Comparison of ENCODE assay signal across 1 cellular context in the genomic region with DNA sequence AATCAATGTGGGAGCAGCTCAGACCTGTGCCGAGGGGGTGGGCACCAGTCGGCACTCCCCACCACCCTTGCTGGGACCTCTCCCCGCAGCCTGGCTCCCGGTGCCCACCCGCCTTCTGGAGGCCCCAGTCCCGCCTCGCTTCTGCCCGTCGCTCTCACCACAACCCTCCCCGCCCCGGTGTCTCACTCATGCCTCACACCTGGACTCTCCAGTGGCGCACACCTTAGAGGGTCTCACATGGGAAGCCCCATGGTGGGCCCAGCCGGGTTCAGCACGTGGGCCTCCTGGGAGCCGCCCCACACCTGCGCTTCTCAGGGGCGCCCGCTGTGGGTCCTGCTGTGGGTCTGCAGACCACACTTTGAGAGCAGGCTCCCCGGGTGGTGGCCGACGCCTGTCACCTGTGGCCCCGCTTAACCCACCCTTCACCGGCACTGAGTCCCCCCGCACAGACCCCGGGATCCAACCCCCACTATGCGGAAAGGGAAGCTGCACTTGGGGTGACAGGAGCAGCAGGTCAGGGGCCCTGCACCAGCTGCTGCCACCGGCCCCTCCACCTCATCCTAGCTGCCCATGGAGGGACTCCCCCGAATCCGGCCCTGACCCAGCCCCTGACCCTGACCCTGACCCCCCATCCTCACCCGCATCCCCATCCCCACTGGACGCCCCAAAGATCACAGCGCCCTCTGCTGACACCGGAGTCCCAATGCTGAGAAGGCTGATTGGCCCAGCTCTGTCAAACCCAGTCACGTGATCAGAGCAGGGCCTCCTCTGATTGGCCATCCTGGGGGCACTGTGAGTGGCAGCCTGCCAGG.
TF ChIP-seq lines count a peak whose summit lies in the region.

No MANE protein-coding gene starts in this region.

TF ChIP-seq in K562, 482 proteins besides CTCF, POLR2A, EP300 and RAD21 (continued from another document):
- TF ChIP-seq MGA (IDR thresholded peaks at IDR 0.05) (peak; percentile 39; the same call in 1 of the 2 replicates), BHLHE40 (IDR thresholded peaks at IDR 0.05; ENCODE audit: low read length) (peak; percentile 78), CTBP1 (IDR thresholded peaks at IDR 0.05; ENCODE audit: borderline replicate concordance) (peak; percentile 31; the same call in 1 of the 2 replicates), SMARCA4 (IDR thresholded peaks at IDR 0.05) (peak; percentile 30; the same call in 1 of the 2 replicates), NFRKB (IDR thresholded peaks at IDR 0.05; ENCODE audit: low read depth) (no peak), POLR2B (IDR thresholded peaks at IDR 0.05; ENCODE audit: low read depth, partially characterized antibody) (no peak), ESRRA (IDR thresholded peaks at IDR 0.05; ENCODE audit: borderline replicate concordance, low read depth) (0 out of 2 replicates have a peak, but pooled peaks have one; percentile 13), PCBP1 (IDR thresholded peaks at IDR 0.05; ENCODE audit: low read depth, low read length, poor library complexity, severe bottlenecking) (peak; percentile 25), TBL1XR1 (IDR thresholded peaks at IDR 0.05; ENCODE audit: low read length in 2 of 2) (no peak), HMGN3 (IDR thresholded peaks at IDR 0.05; ENCODE audit: borderline replicate concordance, extremely low read depth, insufficient read length, low read depth, low read length) (peak; percentile 37), TOE1 (IDR thresholded peaks at IDR 0.05; ENCODE audit: borderline replicate concordance) (peak; percentile 99), TOE1 (CRISPR knock-in tag; IDR thresholded peaks at IDR 0.05; ENCODE audit: borderline replicate concordance, low read depth) (no peak), ZBTB7A (IDR thresholded peaks at IDR 0.05; ENCODE audit: borderline replicate concordance, control insufficient read depth, low read depth, low read length) (peak; percentile 76; the same call in 1 of the 2 replicates), EGR1 (conservative IDR thresholded peaks at IDR 0.05) (no peak), USF1 (CRISPR knock-in tag; IDR thresholded peaks at IDR 0.05) (peak; percentile 97), SMC3 (conservative IDR thresholded peaks at IDR 0.05; ENCODE audit: insufficient read depth, low read depth, low read length) (peak; percentile 43; the same call in 1 of the 2 replicates), NFYB (IDR thresholded peaks at IDR 0.05; ENCODE audit: extremely low read depth, insufficient read length) (peak; percentile 97), CHCHD3 (CRISPR knock-in tag; IDR thresholded peaks at IDR 0.05) (no peak), MBD2 (IDR thresholded peaks at IDR 0.05; ENCODE audit: borderline replicate concordance, low read depth) (peak; percentile 41; the same call in 1 of the 2 replicates), CBX1 (IDR thresholded peaks at IDR 0.05; ENCODE audit: low read depth) (0 out of 2 replicates have a peak, but pooled peaks have one; percentile 40), TFE3 (CRISPR knock-in tag; IDR thresholded peaks at IDR 0.05) (peak; percentile 99), ZNF354B (CRISPR knock-in tag; IDR thresholded peaks at IDR 0.05) (no peak), CBFA2T2 (conservative IDR thresholded peaks at IDR 0.05) (peak; percentile 90), PRMT5 (CRISPR knock-in tag; IDR thresholded peaks at IDR 0.05) (no peak), SMARCE1 (IDR thresholded peaks at IDR 0.05) (0 out of 2 replicates have a peak, but pooled peaks have one; percentile 13), CC2D1A (IDR thresholded peaks at IDR 0.05) (peak; percentile 74; the same call in 1 of the 2 replicates), FOS (IDR thresholded peaks at IDR 0.05; ENCODE audit: extremely low read depth, insufficient read length) (peak; percentile 78), RCOR1 (IDR thresholded peaks at IDR 0.05; ENCODE audit: borderline replicate concordance in 1 of 2, low read depth in 2 of 2, low read length in 2 of 2) (peak in 1 of 2 experiments; percentile 46; a peak in 2 of 4 replicates), NEUROD1 (IDR thresholded peaks at IDR 0.05; ENCODE audit: borderline replicate concordance, low read depth, low read length, partially characterized antibody) (peak; percentile 35), CTCFL (IDR thresholded peaks at IDR 0.05; ENCODE audit: borderline replicate concordance, insufficient read depth, low read depth, low read length, poor library complexity, severe bottlenecking) (peak; percentile 58), MYC (IDR thresholded peaks at IDR 0.05; ENCODE audit: low read depth, low read length) (no peak), MYC (CRISPR knock-in tag; IDR thresholded peaks at IDR 0.05; ENCODE audit: borderline replicate concordance, low read depth) (no peak), DIDO1 (tag; IDR thresholded peaks at IDR 0.05; ENCODE audit: low read depth) (peak; percentile 39; the same call in 1 of the 2 replicates), NFIC (IDR thresholded peaks at IDR 0.05) (peak; percentile 91), RAD51 (IDR thresholded peaks at IDR 0.05; ENCODE audit: borderline replicate concordance, low read depth) (peak; percentile 99)
- TF ChIP-seq, protein P1, sequence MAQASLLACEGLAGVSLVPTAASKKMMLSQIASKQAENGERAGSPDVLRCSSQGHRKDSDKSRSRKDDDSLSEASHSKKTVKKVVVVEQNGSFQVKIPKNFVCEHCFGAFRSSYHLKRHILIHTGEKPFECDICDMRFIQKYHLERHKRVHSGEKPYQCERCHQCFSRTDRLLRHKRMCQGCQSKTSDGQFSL (CRISPR knock-in tag; IDR thresholded peaks at IDR 0.05), result 0 out of 2 replicates have a peak, but pooled peaks have one; percentile 15
- TF ChIP-seq, protein P1 (tag; IDR thresholded peaks at IDR 0.05), result no peak
- TF ChIP-seq, protein P2, sequence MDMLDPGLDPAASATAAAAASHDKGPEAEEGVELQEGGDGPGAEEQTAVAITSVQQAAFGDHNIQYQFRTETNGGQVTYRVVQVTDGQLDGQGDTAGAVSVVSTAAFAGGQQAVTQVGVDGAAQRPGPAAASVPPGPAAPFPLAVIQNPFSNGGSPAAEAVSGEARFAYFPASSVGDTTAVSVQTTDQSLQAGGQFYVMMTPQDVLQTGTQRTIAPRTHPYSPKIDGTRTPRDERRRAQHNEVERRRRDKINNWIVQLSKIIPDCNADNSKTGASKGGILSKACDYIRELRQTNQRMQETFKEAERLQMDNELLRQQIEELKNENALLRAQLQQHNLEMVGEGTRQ (CRISPR knock-in tag; IDR thresholded peaks at IDR 0.05), result peak; percentile 96
